In genomic region chr1:156193488-156194299, GRCh38 we compare ENCODE assay signal across 8 cellular contexts. TPM values are rescaled to one million over a fixed set of nuclear protein-coding genes. Genes with fewer than 3 reads are reported as not detected.
A peak's percentile ranks its signal among the peaks of the same experiment; 100 is the strongest.
DNase-seq lines count a peak whose midpoint lies in the region; ATAC-seq and TF ChIP-seq lines count a peak whose summit lies in the region.

A gene with protein sequence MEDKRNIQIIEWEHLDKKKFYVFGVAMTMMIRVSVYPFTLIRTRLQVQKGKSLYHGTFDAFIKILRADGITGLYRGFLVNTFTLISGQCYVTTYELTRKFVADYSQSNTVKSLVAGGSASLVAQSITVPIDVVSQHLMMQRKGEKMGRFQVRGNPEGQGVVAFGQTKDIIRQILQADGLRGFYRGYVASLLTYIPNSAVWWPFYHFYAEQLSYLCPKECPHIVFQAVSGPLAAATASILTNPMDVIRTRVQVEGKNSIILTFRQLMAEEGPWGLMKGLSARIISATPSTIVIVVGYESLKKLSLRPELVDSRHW (plus strand): TSS chr1:156194104. CDS start chr1:156199848, 5,744 bp downstream.

- H3K27ac ChIP-seq in lung (ENCODE audit: low read depth in 1 of 2, low read length in 1 of 2) = peak within 1 kb of the TSS; percentile 68 to 86

- peaks cover 0 to 7% of the 10 kb centered on the region in 2 donors for H3K36me3 ChIP-seq in lung (ENCODE audit: control insufficient read depth in 2 of 2, insufficient read depth in 2 of 2, low read length in 2 of 2)

- H3K9me3 ChIP-seq in lung (ENCODE audit: control insufficient read depth in 2 of 2, insufficient read depth in 1 of 2, low read length in 1 of 2) = no peaks in the 10 kb centered on the region

- DNase-seq in COR-L47 (lab: John Stamatoyannopoulos, UW) = peak; percentile 99
- DNase-seq in GM20000 (ENCODE audit: low spot score) = peak; percentile 91
- peak; percentile 98 for DNase-seq in HT-29 (ENCODE audit: low spot score)
- peak; percentile 99 for DNase-seq in NOMO-1 (lab: John Stamatoyannopoulos, UW; ENCODE audit: unreplicated experiment in 2 of 2)
- peak; percentile 94 for DNase-seq in effector CD8-positive, alpha-beta T cell (lab: John Stamatoyannopoulos, UW)
- DNase-seq in lung (ENCODE audit: low spot score) = peak; percentile 97
- peak; percentile 88 to 95 (median 94) for DNase-seq in stimulated activated CD4-positive, alpha-beta T cell treated with anti-CD3 and anti-CD28 coated beads, TNF-alpha, amount 100 ng/mL, for 4 hours (ENCODE audit: low read depth in 3 of 3)

- ATAC-seq in lung (ENCODE audit: insufficient read depth, low FRiP score) = peak; percentile 100

- peaks cover 2 to 5% of the 10 kb centered on the region in 2 donors for H3K4me1 ChIP-seq in lung (ENCODE audit: control insufficient read depth in 2 of 2, insufficient read depth in 2 of 2, low read length in 2 of 2)

- peak within 1 kb of the TSS; percentile 90 for H3K4me3 ChIP-seq in lung

- no peaks in the 10 kb centered on the region for H3K27me3 ChIP-seq in lung (ENCODE audit: control insufficient read depth, insufficient read depth)

- POLR2A ChIA-PET in activated CD8-positive, alpha-beta memory T cell treated with anti-CD3 and anti-CD28 coated beads for 36 hours (lab: Charles Lee) = interaction anchor here (0.5 to 2.0 kb wide), 5 partner anchors 13 to 88 kb away, joined by 3 to 17 read pairs (median 3); partner anchors contain the start of genes PMF1 and SMG5

- WGBS in lung, 2 donors = 2 to 4% methylated on average over 59 of the region's 59 CpGs

- TF ChIP-seq CTCF in GM20000 (IDR thresholded peaks at IDR 0.05; ENCODE audit: extremely low read depth, missing control alignments) (peak; percentile 17), lung (IDR thresholded peaks at IDR 0.05; ENCODE audit: control extremely low read depth, extremely low read depth) (no peak)

- CTCF ChIA-PET in activated CD8-positive, alpha-beta memory T cell treated with anti-CD3 and anti-CD28 coated beads for 36 hours (lab: Charles Lee) = interaction anchor here (1.2 to 3.7 kb wide), 6 partner anchors 19 to 97 kb away, joined by 3 to 15 read pairs (median 8); partner anchors contain the start of gene PMF1

RNA-seq across cellular contexts. Expression of the gene that starts here (rescaled TPM):
- total RNA-seq in HT-29 (2014; rRNA removed; shearing (Covaris generic)) = 15.3 and 21.6 TPM in 2 replicates
- 10 to 100 TPM; 26.7 to 31.0 TPM for total RNA-seq in activated CD8-positive, alpha-beta memory T cell treated with anti-CD3 and anti-CD28 coated beads for 36 hours
- 10 to 100 TPM; 10.9 to 28.4 TPM for total RNA-seq in lung
- 10 to 100 TPM in 1 of 2 donors, 1 to 10 TPM in 1; 8.0 to 22.0 TPM for polyA plus RNA-seq in lung

Comparison
In these comparisons a context has a peak if more than half of its experiments do, and no peak if none do; other contexts are left out.
1. Peak in every context shown above with its lines: DNase-seq, ATAC-seq, H3K4me3 ChIP-seq and H3K27ac ChIP-seq.